ENCODE assay signal across 27 cellular contexts in genomic region chr5:102763734-102764133, GRCh38. TPM values are rescaled to one million over a fixed set of nuclear protein-coding genes. Genes with fewer than 3 reads are reported as not detected.
DNase-seq lines count a peak whose midpoint lies in the region; ATAC-seq and TF ChIP-seq lines count a peak whose summit lies in the region.
"Had no signal": no experiment of that assay in that cellular context is flagged by ENCODE, and none has a peak within 500 bp of the region (broad histone marks: within the 10 kb centered on the region; RNA-seq: fewer than 3 reads in every experiment).

No MANE protein-coding gene starts in this region.

- H3K18ac ChIP-seq in mesendoderm (ENCODE audit: low read length), result no peak overlapping the region

- no peaks in the 10 kb centered on the region for H3K79me2 ChIP-seq in mesendoderm (ENCODE audit: control insufficient read depth, insufficient read depth, low read length)

- H2BK120ac ChIP-seq in mesendoderm (ENCODE audit: low read depth, low read length), result no peak overlapping the region

- H3K4me3 ChIP-seq in right atrium auricular region (peak overlapping the region in 1 of 2 donors; percentile 23), mesendoderm (ENCODE audit: low read length) (no peak overlapping the region)
- H3K4me3 ChIP-seq: adrenal gland, GM23248, sigmoid colon, upper lobe of right lung had no signal

- H3K27ac ChIP-seq in right atrium auricular region (peak overlapping the region; percentile 54 to 93), mesendoderm (ENCODE audit: low read depth, low read length) (no peak overlapping the region)
- H3K27ac ChIP-seq: GM23248, HL-60, parathyroid adenoma, sigmoid colon, VCaP had no signal

- TF ChIP-seq CTCF in right atrium auricular region (IDR thresholded peaks at IDR 0.05), result no peak

- H3K9me3 ChIP-seq in right atrium auricular region, result no peaks in the 10 kb centered on the region
- H3K9me3 ChIP-seq: adrenal gland, sigmoid colon, upper lobe of right lung had no signal

- H4K5ac ChIP-seq in mesendoderm (ENCODE audit: low read length), result no peak overlapping the region

- H2BK15ac ChIP-seq in mesendoderm (replicated peaks; ENCODE audit: low read depth), result no peak overlapping the region

- no peak overlapping the region for H2AK5ac ChIP-seq in mesendoderm (ENCODE audit: low read length)

- no peaks in the 10 kb centered on the region for H3K79me1 ChIP-seq in mesendoderm (ENCODE audit: low read length)

- H3K27ac Mint-ChIP-seq in activated CD4-positive, alpha-beta T cell treated with anti-CD3 and anti-CD28 coated beads, Interleukin-2, amount 10 ng/mL, durations not matched to agents 24 days and 14 days, result peak overlapping the region; percentile 87
- H3K27ac Mint-ChIP-seq in effector memory CD8-positive, alpha-beta T cell, result peak overlapping the region; percentile 7 to 90
- peak overlapping the region; percentile 1 for H3K27ac Mint-ChIP-seq in stimulated activated memory B cell treated with anti-CD40 and anti-IgM and Interleukin-4, amounts not matched to agents 10 μg/mL and 1 μg/mL and 100 μg/mL, for 72 hours
- H3K27ac Mint-ChIP-seq: T-helper 2 cell treated with Interferon-gamma antibody and Interleukin-4, amounts not matched to agents 5 μg/mL and 100 μg/mL, for 36 hours had no signal

- H3K9me3 Mint-ChIP-seq in activated CD4-positive, alpha-beta T cell treated with anti-CD3 and anti-CD28 coated beads, Interleukin-2, amount 10 ng/mL, durations not matched to agents 24 days and 14 days, result no peaks in the 10 kb centered on the region
- no peaks in the 10 kb centered on the region for H3K9me3 Mint-ChIP-seq in effector memory CD8-positive, alpha-beta T cell
- no peaks in the 10 kb centered on the region for H3K9me3 Mint-ChIP-seq in stimulated activated memory B cell treated with anti-CD40 and anti-IgM and Interleukin-4, amounts not matched to agents 10 μg/mL and 1 μg/mL and 100 μg/mL, for 72 hours
- H3K9me3 Mint-ChIP-seq: T-helper 2 cell treated with Interferon-gamma antibody and Interleukin-4, amounts not matched to agents 5 μg/mL and 100 μg/mL, for 36 hours had no signal

- no CpG with 5 or more reads among the region's 5 CpGs for WGBS in mesendoderm (ENCODE audit: extremely low coverage, insufficient coverage, low lambda C conversion rate)

- H3K56ac ChIP-seq in mesendoderm (ENCODE audit: low read length), result no peak overlapping the region

- no peaks in the 10 kb centered on the region for H3K27me3 Mint-ChIP-seq in activated CD4-positive, alpha-beta T cell treated with anti-CD3 and anti-CD28 coated beads, Interleukin-2, amount 10 ng/mL, durations not matched to agents 24 days and 14 days
- H3K27me3 Mint-ChIP-seq in effector memory CD8-positive, alpha-beta T cell, result no peaks in the 10 kb centered on the region
- H3K27me3 Mint-ChIP-seq in stimulated activated memory B cell treated with anti-CD40 and anti-IgM and Interleukin-4, amounts not matched to agents 10 μg/mL and 1 μg/mL and 100 μg/mL, for 72 hours, result no peaks in the 10 kb centered on the region
- H3K27me3 Mint-ChIP-seq: brain had no signal

- peak overlapping the region; percentile 77 for H3K4me3 Mint-ChIP-seq in activated CD4-positive, alpha-beta T cell treated with anti-CD3 and anti-CD28 coated beads, Interleukin-2, amount 10 ng/mL, durations not matched to agents 24 days and 14 days
- peak overlapping the region; percentile 64 to 73 for H3K4me3 Mint-ChIP-seq in effector memory CD8-positive, alpha-beta T cell
- H3K4me3 Mint-ChIP-seq in stimulated activated memory B cell treated with anti-CD40 and anti-IgM and Interleukin-4, amounts not matched to agents 10 μg/mL and 1 μg/mL and 100 μg/mL, for 72 hours, result no peak overlapping the region
- H3K4me3 Mint-ChIP-seq: brain; T-helper 2 cell treated with Interferon-gamma antibody and Interleukin-4, amounts not matched to agents 5 μg/mL and 100 μg/mL, for 36 hours had no signal

- no peak overlapping the region for H3K23ac ChIP-seq in mesendoderm (ENCODE audit: low read length)

- H2BK5ac ChIP-seq in mesendoderm (ENCODE audit: low read length), result no peak overlapping the region

- H3K4ac ChIP-seq in mesendoderm (ENCODE audit: low read depth, low read length), result no peak overlapping the region

- peaks cover 0 to 61% of the 10 kb centered on the region in 2 donors for H3K4me1 ChIP-seq in right atrium auricular region
- H3K4me1 ChIP-seq in mesendoderm (ENCODE audit: control insufficient read depth, low read depth, low read length), result peaks cover 2% of the 10 kb centered on the region

- H3K36me3 ChIP-seq in right atrium auricular region, result no peaks in the 10 kb centered on the region
- H3K36me3 ChIP-seq in mesendoderm (ENCODE audit: control insufficient read depth, insufficient read depth, low read length), result no peaks in the 10 kb centered on the region
- H3K36me3 ChIP-seq: adrenal gland, sigmoid colon, upper lobe of right lung had no signal

- peaks cover 20% of the 10 kb centered on the region for H3K36me3 Mint-ChIP-seq in activated CD4-positive, alpha-beta T cell treated with anti-CD3 and anti-CD28 coated beads, Interleukin-2, amount 10 ng/mL, durations not matched to agents 24 days and 14 days (ENCODE audit: low read depth)
- H3K36me3 Mint-ChIP-seq in effector memory CD8-positive, alpha-beta T cell (ENCODE audit: insufficient read depth), result no peaks in the 10 kb centered on the region
- no peaks in the 10 kb centered on the region for H3K36me3 Mint-ChIP-seq in stimulated activated memory B cell treated with anti-CD40 and anti-IgM and Interleukin-4, amounts not matched to agents 10 μg/mL and 1 μg/mL and 100 μg/mL, for 72 hours

- intact Hi-C loops in activated CD4-positive, alpha-beta T cell treated with anti-CD3 and anti-CD28 coated beads, Interleukin-2, amount 10 ng/mL, durations not matched to agents 24 days and 14 days (cut with micrococcal nuclease), result loop anchor here (2.0 to 5.0 kb wide), 2 partner anchors 357 to 494 kb away; partner anchors contain the start of genes GIN1, MACIR and PPIP5K2
- intact Hi-C loops in cardiac septum (cut with DNase I), result loop anchor here (2.0 kb wide), 1 partner anchor 13 kb away; no protein-coding TSS in a partner anchor

- H3K4me1 Mint-ChIP-seq in activated CD4-positive, alpha-beta T cell treated with anti-CD3 and anti-CD28 coated beads, Interleukin-2, amount 10 ng/mL, durations not matched to agents 24 days and 14 days, result peaks cover 65% of the 10 kb centered on the region
- H3K4me1 Mint-ChIP-seq in effector memory CD8-positive, alpha-beta T cell (ENCODE audit: low read depth in 2 of 2), result peaks cover 39 to 70% of the 10 kb centered on the region in 2 donors
- peaks cover 38% of the 10 kb centered on the region for H3K4me1 Mint-ChIP-seq in stimulated activated memory B cell treated with anti-CD40 and anti-IgM and Interleukin-4, amounts not matched to agents 10 μg/mL and 1 μg/mL and 100 μg/mL, for 72 hours

- H3K9ac ChIP-seq in mesendoderm (ENCODE audit: low read length), result no peak overlapping the region
- H3K9ac ChIP-seq: GM23248, parathyroid adenoma had no signal

- no peak for ATAC-seq in effector memory CD8-positive, alpha-beta T cell (replicated peaks)
- ATAC-seq in stimulated activated memory B cell treated with anti-CD40 and anti-IgM and Interleukin-4, amounts not matched to agents 10 μg/mL and 1 μg/mL and 100 μg/mL, for 72 hours, result no peak
- ATAC-seq: HepG2, upper lobe of right lung had no signal

- no peak overlapping the region for H4K8ac ChIP-seq in mesendoderm (ENCODE audit: low read depth, low read length)

- H3K27me3 ChIP-seq in right atrium auricular region (no peaks in the 10 kb centered on the region), mesendoderm (ENCODE audit: insufficient read depth, low read length, poor library complexity) (no peaks in the 10 kb centered on the region)
- H3K27me3 ChIP-seq: adrenal gland, sigmoid colon, upper lobe of right lung had no signal

- DNase-seq in activated CD4-positive, alpha-beta T cell treated with anti-CD3 and anti-CD28 coated beads, Interleukin-2, amount 10 ng/mL, durations not matched to agents 24 days and 14 days, result no peak
- DNase-seq in activated CD4-positive, alpha-beta T cell treated with anti-CD3 and anti-CD28 coated beads for 4 hours, result no peak
- no peak for DNase-seq in right atrium auricular region (ENCODE audit: low spot score)
- DNase-seq in cardiac septum (ENCODE audit: low spot score), result no peak
- DNase-seq in effector memory CD8-positive, alpha-beta T cell, result no peak
- DNase-seq in NCI-H345 (lab: John Stamatoyannopoulos, UW), result no peak
- no peak for DNase-seq in mesendoderm
- DNase-seq: adrenal gland; COR-L47; effector CD8-positive, alpha-beta T cell; foreskin fibroblast; GDM1; GM23248; hippocampal formation; Kasumi-1; NCI-H1048; NCI-H1930; NCI-H69; sigmoid colon; upper lobe of right lung had no signal

- no peak overlapping the region for H3K4me2 ChIP-seq in mesendoderm (ENCODE audit: low read length)

RNA-seq across cellular contexts. Expression of gene PAM, which starts 8.6 kb away (rescaled TPM):
- total RNA-seq in activated CD4-positive, alpha-beta T cell treated with anti-CD3 and anti-CD28 coated beads, Interleukin-2, amount 10 ng/mL, durations not matched to agents 24 days and 14 days, result 72.2 and 73.3 TPM in 2 replicates
- total RNA-seq in right atrium auricular region (1,000 to 10,000 TPM; 2,512 to 4,531 TPM), cardiac septum (1,080 TPM)
- polyA plus RNA-seq in mesendoderm (2013, experiment 1 of 2), result 23.6 TPM
- 26.8 TPM for polyA plus RNA-seq in mesendoderm (2013, experiment 2 of 2)

Comparison
In these comparisons a context has a peak if more than half of its experiments do, and no peak if none do; other contexts are left out.
1. H3K27ac Mint-ChIP-seq: peak in every context shown above with its lines; median percentile 87 in activated CD4-positive, alpha-beta T cell treated with anti-CD3 and anti-CD28 coated beads, Interleukin-2, amount 10 ng/mL, durations not matched to agents 24 days and 14 days; 48 in effector memory CD8-positive, alpha-beta T cell; 1 in stimulated activated memory B cell treated with anti-CD40 and anti-IgM and Interleukin-4, amounts not matched to agents 10 μg/mL and 1 μg/mL and 100 μg/mL, for 72 hours.
2. RNA of gene PAM, which starts 8.6 kb away (total RNA-seq): 2,512 to 4,531 TPM in right atrium auricular region and 1,080 TPM in cardiac septum (single experiment); 72.2 to 73.3 TPM in activated CD4-positive, alpha-beta T cell treated with anti-CD3 and anti-CD28 coated beads, Interleukin-2, amount 10 ng/mL, durations not matched to agents 24 days and 14 days; every median in the first group is over 10 times any median in the second.